In the genomic region with DNA sequence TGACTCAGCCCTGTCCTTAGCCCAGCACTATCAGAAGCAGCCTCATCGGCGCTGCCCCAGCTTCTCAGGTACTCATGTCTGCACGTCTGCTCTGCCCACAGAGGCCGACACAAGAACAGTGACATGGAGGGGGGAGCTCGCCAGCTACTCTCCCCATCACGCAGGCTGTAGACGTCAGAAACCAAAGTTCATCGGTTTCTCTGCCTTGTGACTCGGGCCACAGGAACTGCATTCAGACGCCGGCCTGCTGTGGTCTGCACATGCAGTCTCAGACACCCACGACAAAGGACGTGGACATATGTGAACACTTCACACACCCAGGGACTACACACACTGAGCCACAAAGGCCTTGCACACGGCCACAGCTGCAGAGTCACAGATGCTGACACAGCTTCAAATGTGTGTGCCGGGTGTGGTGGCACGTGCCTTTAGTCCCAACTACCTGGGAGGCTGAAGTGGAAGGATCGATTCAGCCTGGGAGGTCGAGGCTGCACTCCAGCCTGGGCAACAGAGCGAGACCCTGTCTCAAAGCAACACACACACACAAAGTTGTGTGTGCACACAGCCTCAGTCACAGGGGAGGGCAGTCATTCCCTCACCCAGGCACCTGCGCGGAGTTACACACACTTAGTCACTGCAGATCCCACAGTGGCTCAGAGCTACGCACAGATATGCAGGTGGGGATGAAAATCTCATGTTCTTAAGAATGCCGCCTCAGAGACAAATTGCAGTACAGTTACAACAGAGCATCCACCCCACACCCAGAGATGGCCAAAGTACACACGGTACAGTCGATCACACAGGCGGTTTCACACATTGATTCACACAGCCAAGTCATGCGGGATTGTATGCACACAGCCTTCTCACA, we compare ENCODE assay signal across 8 cellular contexts. TPM values are rescaled to one million over a fixed set of nuclear protein-coding genes. Genes with fewer than 3 reads are reported as not detected.
A peak's percentile ranks its signal among the peaks of the same experiment; 100 is the strongest.
DNase-seq lines count a peak whose midpoint lies in the region; ATAC-seq and TF ChIP-seq lines count a peak whose summit lies in the region.

No MANE protein-coding gene starts in this region.

- H3K4me1 Mint-ChIP-seq in activated naive CD4-positive, alpha-beta T cell treated with anti-CD3 and anti-CD28 coated beads, Interleukin-2, amount 50 U/mL, for 24 hours, result peaks cover 74% of the 10 kb centered on the region

- RAD21 ChIA-PET in HCT116 (lab: Charles Lee; ENCODE audit: low non-redundant PET in 1 of 2, low total read pairs in 2 of 2, uncharacterized antibody in 2 of 2, unreplicated experiment in 2 of 2), result interaction anchor here in 1 of 2 experiments (1.4 kb wide), 1 partner anchor 10 kb away, joined by 4 read pairs; no protein-coding TSS in a partner anchor

- TF ChIP-seq CTCF in AG10803 (conservative IDR thresholded peaks at IDR 0.05; ENCODE audit: low read length) (no peak), HCT116 (IDR thresholded peaks at IDR 0.05 in 2 of 3, conservative IDR thresholded peaks at IDR 0.05 in 1 of 3; ENCODE audit: borderline replicate concordance in 1 of 3, insufficient read depth in 1 of 3, low read depth in 2 of 3, low read length in 2 of 3) (no peak), hepatocyte (IDR thresholded peaks at IDR 0.05; ENCODE audit: poor library complexity) (no peak)

- peak overlapping the region; percentile 92 for H3K4me2 ChIP-seq in HCT116 (ENCODE audit: low read length)
- H3K4me2 ChIP-seq in hepatocyte, result peak overlapping the region; percentile 87

- H3K36me3 ChIP-seq in HCT116 (ENCODE audit: control insufficient read depth in 1 of 2, insufficient read depth in 2 of 2, low read length in 2 of 2) (no peaks in the 10 kb centered on the region; a peak in 1 of 4 replicates), SJCRH30 (no peaks in the 10 kb centered on the region), hepatocyte (replicated peaks; ENCODE audit: insufficient read depth, low read depth) (no peaks in the 10 kb centered on the region)

- H3K9me2 ChIP-seq in HCT116 (ENCODE audit: insufficient read depth) (no peaks in the 10 kb centered on the region), hepatocyte (replicated peaks; ENCODE audit: insufficient read depth) (no peaks in the 10 kb centered on the region)

- H3K4me3 ChIP-seq in AG10803 (ENCODE audit: low read length), result no peak overlapping the region
- H3K4me3 ChIP-seq in HCT116 (replicated peaks in 1 of 2; ENCODE audit: low read depth in 1 of 2, low read length in 2 of 2), result peak overlapping the region; percentile 43 to 56
- H3K4me3 ChIP-seq in SJCRH30, result peak overlapping the region; percentile 68
- no peak overlapping the region for H3K4me3 ChIP-seq in hepatocyte
- peak overlapping the region in 6 of 7 experiments; percentile 24 to 52 (median 40) for H3K4me3 ChIP-seq in skin epidermis

- H3K79me2 ChIP-seq in HCT116 (ENCODE audit: insufficient read depth, low read length) (peaks cover 16% of the 10 kb centered on the region), hepatocyte (peaks cover 16% of the 10 kb centered on the region)

- H3K27me3 ChIP-seq in HCT116 (ENCODE audit: insufficient read depth, low read length) (no peaks in the 10 kb centered on the region), SJCRH30 (no peaks in the 10 kb centered on the region), hepatocyte (no peaks in the 10 kb centered on the region)

- H3K4me1 ChIP-seq in HCT116 (ENCODE audit: control insufficient read depth in 1 of 2, insufficient read depth in 2 of 2, low read length in 2 of 2), result peaks cover 57 to 96% of the 10 kb centered on the region in 2 experiments
- H3K4me1 ChIP-seq in SJCRH30, result peaks cover 12% of the 10 kb centered on the region
- H3K4me1 ChIP-seq in hepatocyte (ENCODE audit: insufficient read depth), result peaks cover 55% of the 10 kb centered on the region

- no peaks in the 10 kb centered on the region for H3K9me3 Mint-ChIP-seq in activated naive CD4-positive, alpha-beta T cell treated with anti-CD3 and anti-CD28 coated beads, Interleukin-2, amount 50 U/mL, for 24 hours

- WGBS in hepatocyte (ENCODE audit: low lambda C conversion rate, missing lambda C conversion rate), result 43% methylated on average over 27 of the region's 27 CpGs

- peak; percentile 61 for DNase-seq in AG10803 (ENCODE audit: low read depth)
- peak; percentile 78 for DNase-seq in HCT116 (ENCODE audit: low read depth, low spot score)
- no peak for DNase-seq in SJCRH30
- DNase-seq in hepatocyte (ENCODE audit: low spot score), result peak; percentile 93

- H3K27ac Mint-ChIP-seq in activated naive CD4-positive, alpha-beta T cell treated with anti-CD3 and anti-CD28 coated beads, Interleukin-2, amount 50 U/mL, for 24 hours, result peak overlapping the region; percentile 97

- H3K9ac ChIP-seq in HCT116 (ENCODE audit: low read length), result peak overlapping the region; percentile 97

- no peaks in the 10 kb centered on the region for H3K36me3 Mint-ChIP-seq in activated naive CD4-positive, alpha-beta T cell treated with anti-CD3 and anti-CD28 coated beads, Interleukin-2, amount 50 U/mL, for 24 hours

- peak; percentile 18 for ATAC-seq in HCT116
- ATAC-seq in HG03159 (IDR thresholded peaks at IDR 0.05; ENCODE audit: unreplicated experiment), result no peak
- no peak for ATAC-seq in HG02588 (IDR thresholded peaks at IDR 0.05; ENCODE audit: unreplicated experiment)

- no peaks in the 10 kb centered on the region for H4K20me1 ChIP-seq in HCT116 (ENCODE audit: insufficient read depth)
- H4K20me1 ChIP-seq in hepatocyte (ENCODE audit: insufficient read depth, poor library complexity, severe bottlenecking), result peaks cover under 1% of the 10 kb centered on the region

- CTCF ChIA-PET in HCT116 (lab: Charles Lee), result interaction anchor here (0.9 to 1.0 kb wide), 2 partner anchors 10 kb away, joined by 3 to 4 read pairs; a partner anchor contains a TSS

- H3K9me3 ChIP-seq in HCT116 (ENCODE audit: control insufficient read depth in 1 of 2, insufficient read depth in 1 of 2, low read depth in 1 of 2, low read length in 2 of 2) (no peaks in the 10 kb centered on the region), SJCRH30 (replicated peaks) (no peaks in the 10 kb centered on the region), hepatocyte (ENCODE audit: low read depth) (no peaks in the 10 kb centered on the region)

- H2AFZ ChIP-seq in HCT116 (ENCODE audit: low read depth, low read length, poor library complexity, severe bottlenecking), result no peak overlapping the region
- H2AFZ ChIP-seq in hepatocyte, result no peak overlapping the region

- H3K27me3 Mint-ChIP-seq in activated naive CD4-positive, alpha-beta T cell treated with anti-CD3 and anti-CD28 coated beads, Interleukin-2, amount 50 U/mL, for 24 hours, result no peaks in the 10 kb centered on the region

- peak overlapping the region; percentile 81 for H3K4me3 Mint-ChIP-seq in activated naive CD4-positive, alpha-beta T cell treated with anti-CD3 and anti-CD28 coated beads, Interleukin-2, amount 50 U/mL, for 24 hours

- POLR2A ChIA-PET in HCT116 (lab: Charles Lee), result interaction anchor here (1.0 to 3.8 kb wide), 6 partner anchors 8 to 34 kb away, joined by 3 to 26 read pairs (median 6); a partner anchor contains a TSS

- peak overlapping the region; percentile 99 for H3K27ac ChIP-seq in HCT116 (ENCODE audit: low read depth, low read length)
- H3K27ac ChIP-seq in SJCRH30, result peak overlapping the region; percentile 79; the same call in 1 of the 2 replicates
- peak overlapping the region; percentile 100 for H3K27ac ChIP-seq in hepatocyte
- H3K27ac ChIP-seq in skin epidermis, result peak overlapping the region; percentile 92 to 100 (median 100)

- no peak for TF ChIP-seq POLR2A in HCT116 (IDR thresholded peaks at IDR 0.05; ENCODE audit: borderline replicate concordance, extremely low read depth, insufficient read depth, insufficient read length)

- no peak for TF ChIP-seq RAD21 in HCT116 (IDR thresholded peaks at IDR 0.05; ENCODE audit: low read depth)

- intact Hi-C loops in HCT116 (cut with micrococcal nuclease), result loop anchor here (1.0 kb wide), 1 partner anchor 10 kb away; no protein-coding TSS in a partner anchor

- BruUV-seq in HCT116 (replicated peaks; lab: Mats Ljungman, UMichigan), result TSS peak; percentile 27

TF ChIP-seq in HCT116, 20 proteins besides CTCF, POLR2A, EP300 and RAD21 (continues in another document):
- TF ChIP-seq YY1 (IDR thresholded peaks at IDR 0.05; ENCODE audit: extremely low read depth, insufficient replicate concordance, low read depth, low read length) (no peak), EZH2 (IDR thresholded peaks at IDR 0.05) (no peak)
- TF ChIP-seq, protein P1, sequence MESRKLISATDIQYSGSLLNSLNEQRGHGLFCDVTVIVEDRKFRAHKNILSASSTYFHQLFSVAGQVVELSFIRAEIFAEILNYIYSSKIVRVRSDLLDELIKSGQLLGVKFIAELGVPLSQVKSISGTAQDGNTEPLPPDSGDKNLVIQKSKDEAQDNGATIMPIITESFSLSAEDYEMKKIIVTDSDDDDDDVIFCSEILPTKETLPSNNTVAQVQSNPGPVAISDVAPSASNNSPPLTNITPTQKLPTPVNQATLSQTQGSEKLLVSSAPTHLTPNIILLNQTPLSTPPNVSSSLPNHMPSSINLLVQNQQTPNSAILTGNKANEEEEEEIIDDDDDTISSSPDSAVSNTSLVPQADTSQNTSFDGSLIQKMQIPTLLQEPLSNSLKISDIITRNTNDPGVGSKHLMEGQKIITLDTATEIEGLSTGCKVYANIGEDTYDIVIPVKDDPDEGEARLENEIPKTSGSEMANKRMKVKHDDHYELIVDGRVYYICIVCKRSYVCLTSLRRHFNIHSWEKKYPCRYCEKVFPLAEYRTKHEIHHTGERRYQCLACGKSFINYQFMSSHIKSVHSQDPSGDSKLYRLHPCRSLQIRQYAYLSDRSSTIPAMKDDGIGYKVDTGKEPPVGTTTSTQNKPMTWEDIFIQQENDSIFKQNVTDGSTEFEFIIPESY (IDR thresholded peaks at IDR 0.05; ENCODE audit: extremely low read depth, insufficient replicate concordance, low read length), result no peak

RNA-seq across cellular contexts. Expression of a gene that starts 4.9 kb away (rescaled TPM):
- total RNA-seq in HCT116 (2021; ENCODE audit: unreplicated experiment), result 131 TPM
- polyA plus RNA-seq in HCT116 (2012), result 236 and 274 TPM in 2 replicates
- total RNA-seq in SJCRH30 (2014; rRNA removed; shearing (Covaris generic)), result 2.4 and 2.7 TPM in 2 replicates
- 72.9 and 95.8 TPM in 2 replicates for total RNA-seq in hepatocyte
- 1,034 and 1,087 TPM in 2 replicates for polyA plus RNA-seq in hepatocyte

RNA-seq across cellular contexts. Expression of a gene that starts 10.6 kb away (rescaled TPM):
- total RNA-seq in HCT116 (2021; ENCODE audit: unreplicated experiment) (32.0 TPM), hepatocyte (18.9 and 21.4 TPM in 2 replicates)
- polyA plus RNA-seq in HCT116 (2012), result 21.9 and 22.6 TPM in 2 replicates
- total RNA-seq in SJCRH30 (2014; rRNA removed; shearing (Covaris generic)), result 28.2 and 31.9 TPM in 2 replicates
- polyA plus RNA-seq in hepatocyte, result 27.9 and 38.6 TPM in 2 replicates

RNA-seq across cellular contexts. Expression of a gene that starts 10.7 kb away (rescaled TPM):
- 29.0 TPM for total RNA-seq in HCT116 (2021; ENCODE audit: unreplicated experiment)
- 10.6 and 14.6 TPM in 2 replicates for polyA plus RNA-seq in HCT116 (2012)
- 27.9 and 31.0 TPM in 2 replicates for total RNA-seq in SJCRH30 (2014; rRNA removed; shearing (Covaris generic))
- 17.7 and 25.3 TPM in 2 replicates for total RNA-seq in hepatocyte
- polyA plus RNA-seq in hepatocyte, result 34.0 and 44.0 TPM in 2 replicates

RNA-seq across cellular contexts. Expression of a gene that starts 10.9 kb away (rescaled TPM):
- total RNA-seq in HCT116 (2021; ENCODE audit: unreplicated experiment) (53.5 TPM), hepatocyte (30.4 and 42.5 TPM in 2 replicates)
- 77.0 and 91.6 TPM in 2 replicates for polyA plus RNA-seq in HCT116 (2012)
- 73.6 and 85.7 TPM in 2 replicates for total RNA-seq in SJCRH30 (2014; rRNA removed; shearing (Covaris generic))
- 53.5 and 54.4 TPM in 2 replicates for polyA plus RNA-seq in hepatocyte

RNA-seq across cellular contexts. Expression of a gene that starts 34.0 kb away (rescaled TPM):
- total RNA-seq in HCT116 (2021; ENCODE audit: unreplicated experiment) (3,365 TPM), hepatocyte (63.8 and 115 TPM in 2 replicates)
- polyA plus RNA-seq in HCT116 (2012), result 6,021 and 7,325 TPM in 2 replicates
- total RNA-seq in SJCRH30 (2014; rRNA removed; shearing (Covaris generic)), result 1,718 and 1,766 TPM in 2 replicates
- polyA plus RNA-seq in hepatocyte, result 409 and 411 TPM in 2 replicates

Comparison
In these comparisons a context has a peak if more than half of its experiments do, and no peak if none do; other contexts are left out.
1. DNase-seq: peak in AG10803 (single experiment), HCT116 (single experiment) and hepatocyte (single experiment); none in SJCRH30 (0 of 2).
2. H3K4me3 ChIP-seq: peak in HCT116 (2 of 2), SJCRH30 (single experiment) and skin epidermis (6 of 7); none in AG10803 (single experiment) and hepatocyte (single experiment).
3. RNA of a gene that starts 4.9 kb away (total RNA-seq): 131 TPM in HCT116 (single experiment) and 72.9 to 95.8 TPM in hepatocyte; 2.4 to 2.7 TPM in SJCRH30; every median in the first group is over 10 times any median in the second.
4. Peak in every context shown above with its lines, with median percentiles within 50 percentile points of each other: H3K27ac ChIP-seq.